In genomic region chr7:76405738-76406137, GRCh38 we compare ENCODE assay signal across 2 cellular contexts.
A peak's percentile ranks its signal among the peaks of the same experiment; 100 is the strongest.
TF ChIP-seq lines count a peak whose summit lies in the region.

No MANE protein-coding gene starts in this region.

TF ChIP-seq in HEK293, 187 proteins besides CTCF, POLR2A, EP300 and RAD21:
- TF ChIP-seq ZNF366 (tag by site-specific recombination; conservative IDR thresholded peaks at IDR 0.05) (peak; percentile 85), PRDM1 (tag by site-specific recombination; IDR thresholded peaks at IDR 0.05) (peak; percentile 70), TCF7L2 (IDR thresholded peaks at IDR 0.05; ENCODE audit: borderline replicate concordance, low read depth, low read length) (no peak)

TF ChIP-seq in K562, 482 proteins besides CTCF, POLR2A, EP300 and RAD21:
- no peak for TF ChIP-seq ZNF217 (CRISPR knock-in tag; IDR thresholded peaks at IDR 0.05)
- TF ChIP-seq SPI1 (IDR thresholded peaks at IDR 0.05; ENCODE audit: borderline replicate concordance, low read depth, low read length), result no peak
- no peak for TF ChIP-seq IFI16 (CRISPR knock-in tag; IDR thresholded peaks at IDR 0.05)
- TF ChIP-seq RBM39 (optimal IDR thresholded peaks at IDR 0.05; ENCODE audit: low read depth, low read length), result no peak
- TF ChIP-seq THRB (CRISPR knock-in tag; conservative IDR thresholded peaks at IDR 0.05), result 0 out of 2 replicates have a peak, but pooled peaks have one; percentile 22
- no peak for TF ChIP-seq ARNT (IDR thresholded peaks at IDR 0.05)
